In the genomic region with DNA sequence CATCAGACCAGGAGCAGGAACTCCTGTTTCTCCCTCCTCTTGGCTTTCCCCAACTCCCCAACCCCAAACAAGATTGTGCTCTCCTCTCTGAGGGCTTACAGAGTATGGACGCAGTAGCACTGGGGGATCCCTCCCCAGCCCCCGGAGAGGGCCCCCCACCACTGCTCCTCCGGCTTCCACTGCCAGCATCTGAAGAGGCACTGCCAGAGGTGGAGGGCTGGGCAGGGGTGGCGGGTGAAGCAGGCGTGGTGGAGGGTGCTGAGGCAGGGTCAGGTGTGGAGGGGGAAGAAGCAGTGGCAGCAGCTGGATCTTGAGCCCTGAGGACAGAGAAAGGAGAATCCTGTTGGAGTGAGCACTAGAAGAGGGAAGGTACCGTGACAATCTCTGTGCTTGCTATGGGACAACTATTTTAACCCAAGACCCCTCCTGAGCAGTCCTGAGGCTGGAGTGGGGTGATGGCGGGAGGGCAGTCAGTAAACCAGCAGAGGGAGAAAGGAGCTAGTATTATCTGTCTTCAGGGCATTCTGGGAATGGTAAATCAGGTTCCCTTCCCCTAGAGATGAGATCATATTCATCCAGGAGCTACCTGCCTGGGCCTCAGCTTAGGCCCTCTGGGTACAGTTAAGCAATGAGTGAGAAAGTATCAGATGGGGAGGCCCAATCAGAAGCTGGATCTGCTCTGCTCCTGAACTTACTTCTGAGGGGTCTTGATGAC, we compare ENCODE assay signal across 26 cellular contexts. TPM values are rescaled to one million over a fixed set of nuclear protein-coding genes. Genes with fewer than 3 reads are reported as not detected.
A peak's percentile ranks its signal among the peaks of the same experiment; 100 is the strongest.
DNase-seq lines count a peak whose midpoint lies in the region; ATAC-seq and TF ChIP-seq lines count a peak whose summit lies in the region.
"Had no signal": no experiment of that assay in that cellular context is flagged by ENCODE, and none has a peak within 500 bp of the region (broad histone marks: within the 10 kb centered on the region; RNA-seq: fewer than 3 reads in every experiment).

No MANE protein-coding gene starts in this region.

- peaks cover 6% of the 10 kb centered on the region for H3K36me3 Mint-ChIP-seq in activated naive CD4-positive, alpha-beta T cell treated with anti-CD3 and anti-CD28 coated beads, Interleukin-2, amount 50 U/mL, for 24 hours
- H3K36me3 Mint-ChIP-seq in activated naive CD4-positive, alpha-beta T cell treated with anti-CD3 and anti-CD28 coated beads, Interleukin-2, amount 50 U/mL, for 72 hours = peaks cover 0 to 17% of the 10 kb centered on the region in 2 donors
- peaks cover 22% of the 10 kb centered on the region for H3K36me3 Mint-ChIP-seq in WTC11
- H3K36me3 Mint-ChIP-seq in memory B cell = peaks cover 8% of the 10 kb centered on the region
- H3K36me3 Mint-ChIP-seq in stimulated activated naive B cell treated with anti-CD40 and anti-IgM and Interleukin-4, amounts not matched to agents 10 μg/mL and 1 μg/mL and 100 μg/mL, for 72 hours = peaks cover 18 to 20% of the 10 kb centered on the region in 2 donors

- H3K27ac Mint-ChIP-seq in activated naive CD4-positive, alpha-beta T cell treated with anti-CD3 and anti-CD28 coated beads, Interleukin-2, amount 50 U/mL, for 24 hours = no peak overlapping the region
- H3K27ac Mint-ChIP-seq in activated naive CD4-positive, alpha-beta T cell treated with anti-CD3 and anti-CD28 coated beads, Interleukin-2, amount 50 U/mL, for 72 hours = no peak overlapping the region
- H3K27ac Mint-ChIP-seq in WTC11 (peak overlapping the region; percentile 4; the same call in 1 of the 2 replicates), memory B cell (no peak overlapping the region)
- peak overlapping the region; percentile 21 for H3K27ac Mint-ChIP-seq in stimulated activated naive B cell treated with anti-CD40 and anti-IgM and Interleukin-4, amounts not matched to agents 10 μg/mL and 1 μg/mL and 100 μg/mL, for 72 hours

- peak overlapping the region; percentile 36 for H3K4me3 Mint-ChIP-seq in activated naive CD4-positive, alpha-beta T cell treated with anti-CD3 and anti-CD28 coated beads, Interleukin-2, amount 50 U/mL, for 24 hours
- peak overlapping the region; percentile 29 for H3K4me3 Mint-ChIP-seq in WTC11
- peak overlapping the region; percentile 3 for H3K4me3 Mint-ChIP-seq in memory B cell
- no peak overlapping the region for H3K4me3 Mint-ChIP-seq in stimulated activated naive B cell treated with anti-CD40 and anti-IgM and Interleukin-4, amounts not matched to agents 10 μg/mL and 1 μg/mL and 100 μg/mL, for 72 hours
- H3K4me3 Mint-ChIP-seq: effector memory CD8-positive, alpha-beta T cell had no signal

- H3K4me1 Mint-ChIP-seq in activated naive CD4-positive, alpha-beta T cell treated with anti-CD3 and anti-CD28 coated beads, Interleukin-2, amount 50 U/mL, for 24 hours = peaks cover 29% of the 10 kb centered on the region
- H3K4me1 Mint-ChIP-seq in WTC11 (peaks cover 13% of the 10 kb centered on the region), memory B cell (peaks cover 18% of the 10 kb centered on the region)
- H3K4me1 Mint-ChIP-seq in stimulated activated naive B cell treated with anti-CD40 and anti-IgM and Interleukin-4, amounts not matched to agents 10 μg/mL and 1 μg/mL and 100 μg/mL, for 72 hours = peaks cover 11 to 26% of the 10 kb centered on the region in 2 donors

- H3K9me3 Mint-ChIP-seq in activated naive CD4-positive, alpha-beta T cell treated with anti-CD3 and anti-CD28 coated beads, Interleukin-2, amount 50 U/mL, for 24 hours = no peaks in the 10 kb centered on the region
- no peaks in the 10 kb centered on the region for H3K9me3 Mint-ChIP-seq in activated naive CD4-positive, alpha-beta T cell treated with anti-CD3 and anti-CD28 coated beads, Interleukin-2, amount 50 U/mL, for 72 hours
- H3K9me3 Mint-ChIP-seq in WTC11 (no peaks in the 10 kb centered on the region), memory B cell (no peaks in the 10 kb centered on the region)
- H3K9me3 Mint-ChIP-seq in stimulated activated naive B cell treated with anti-CD40 and anti-IgM and Interleukin-4, amounts not matched to agents 10 μg/mL and 1 μg/mL and 100 μg/mL, for 72 hours = no peaks in the 10 kb centered on the region
- H3K9me3 Mint-ChIP-seq: effector memory CD8-positive, alpha-beta T cell had no signal

- no peak for DNase-seq in activated naive CD4-positive, alpha-beta T cell treated with anti-CD3 and anti-CD28 coated beads, Interleukin-2, amount 50 U/mL, for 72 hours (ENCODE audit: low spot score in 2 of 2)
- DNase-seq in WTC11 (ENCODE audit: low spot score) (no peak), memory B cell (ENCODE audit: low spot score in 2 of 2) (no peak), H4 (ENCODE audit: low spot score) (no peak), Peyer's patch (no peak)
- no peak for DNase-seq in stimulated activated naive B cell treated with anti-CD40 and anti-IgM and Interleukin-4, amounts not matched to agents 10 μg/mL and 1 μg/mL and 100 μg/mL, for 72 hours
- DNase-seq: activated CD4-positive, alpha-beta T cell treated with anti-CD3 and anti-CD28 coated beads for 4 hours; activated gamma-delta T cell treated with Interleukin-2 at 50 U/mL for 16 hours; aorta; cerebellar nuclear complex; DMS 273 treated with DMSO at 0.1 percent for 48 hours; effector memory CD8-positive, alpha-beta T cell; left cardiac atrium; MG63; NCI-H1694; NCI-H748 treated with DMSO at 0.1 percent for 48 hours; spleen; stimulated activated CD4-positive, alpha-beta T cell treated with anti-CD3 and anti-CD28 coated beads, Interleukin-4, amount 100 ng/mL, for 4 hours; SW 1271 had no signal

- H3K4me1 ChIP-seq in Peyer's patch = peaks cover 0 to 21% (median 5%) of the 10 kb centered on the region in 4 donors

- no peak overlapping the region for H3K4me3 ChIP-seq in Peyer's patch
- H3K4me3 ChIP-seq: A549, MG63, spleen had no signal

- no peaks in the 10 kb centered on the region for H3K9me3 ChIP-seq in Peyer's patch
- H3K9me3 ChIP-seq: A549, MG63, spleen had no signal

- no peaks in the 10 kb centered on the region for H3K27me3 Mint-ChIP-seq in activated naive CD4-positive, alpha-beta T cell treated with anti-CD3 and anti-CD28 coated beads, Interleukin-2, amount 50 U/mL, for 24 hours
- no peaks in the 10 kb centered on the region for H3K27me3 Mint-ChIP-seq in WTC11 (ENCODE audit: low read depth)
- H3K27me3 Mint-ChIP-seq in memory B cell = no peaks in the 10 kb centered on the region
- no peaks in the 10 kb centered on the region for H3K27me3 Mint-ChIP-seq in stimulated activated naive B cell treated with anti-CD40 and anti-IgM and Interleukin-4, amounts not matched to agents 10 μg/mL and 1 μg/mL and 100 μg/mL, for 72 hours
- H3K27me3 Mint-ChIP-seq: effector memory CD8-positive, alpha-beta T cell had no signal

- TF ChIP-seq POLR2A in Peyer's patch (IDR thresholded peaks at IDR 0.05) = no peak

- no peak for TF ChIP-seq CTCF in WTC11 (IDR thresholded peaks at IDR 0.05)
- TF ChIP-seq CTCF in Peyer's patch (IDR thresholded peaks at IDR 0.05) = no peak

- H3K36me3 ChIP-seq in Peyer's patch = peaks cover 0 to 14% (median 0%) of the 10 kb centered on the region in 3 donors

- CTCF ChIA-PET in WTC11 (lab: Charles Lee) = interaction anchor here (0.9 to 7.0 kb wide), 9 partner anchors 12 to 79 kb away, joined by 3 to 52 read pairs (median 3); partner anchors contain the start of gene MEX3A

- ATAC-seq in activated naive CD4-positive, alpha-beta T cell treated with anti-CD3 and anti-CD28 coated beads, Interleukin-2, amount 50 U/mL, for 72 hours = no peak
- ATAC-seq in WTC11 (no peak), memory B cell (ENCODE audit: low read depth) (no peak), HG03457 (IDR thresholded peaks at IDR 0.05; ENCODE audit: unreplicated experiment) (no peak)
- ATAC-seq in stimulated activated naive B cell treated with anti-CD40 and anti-IgM and Interleukin-4, amounts not matched to agents 10 μg/mL and 1 μg/mL and 100 μg/mL, for 72 hours (replicated peaks) = no peak
- ATAC-seq: A549; effector memory CD8-positive, alpha-beta T cell; left cardiac atrium had no signal

- POLR2A ChIA-PET in WTC11 (lab: Charles Lee) = no interaction called here

- H3K27me3 ChIP-seq in Peyer's patch = no peaks in the 10 kb centered on the region
- H3K27me3 ChIP-seq: MG63, spleen had no signal

- H3K27ac ChIP-seq in Peyer's patch = no peak overlapping the region
- H3K27ac ChIP-seq: A549, C4-2B, spleen had no signal

RNA-seq across cellular contexts. Expression of gene UBQLN4, which starts 2.4 kb away (rescaled TPM):
- 10 to 100 TPM; 31.3 to 32.2 TPM for total RNA-seq in activated naive CD4-positive, alpha-beta T cell treated with anti-CD3 and anti-CD28 coated beads, Interleukin-2, amount 50 U/mL, for 72 hours
- total RNA-seq in WTC11 (2021) = 35.0 to 37.3 TPM (median 36.3 TPM) in 3 replicates
- total RNA-seq in H4 (2014; rRNA removed; shearing (Covaris generic)) = 23.0 and 24.4 TPM in 2 replicates
- total RNA-seq in Peyer's patch = 10 to 100 TPM; 16.3 to 22.5 (median 21.4) TPM

RNA-seq across cellular contexts. Expression of gene LAMTOR2, which starts 3.4 kb away (rescaled TPM):
- 10 to 100 TPM; 36.0 to 51.7 TPM for total RNA-seq in activated naive CD4-positive, alpha-beta T cell treated with anti-CD3 and anti-CD28 coated beads, Interleukin-2, amount 50 U/mL, for 72 hours
- total RNA-seq in WTC11 (2021) (62.4 to 75.7 TPM (median 73.8 TPM) in 3 replicates), Peyer's patch (10 to 100 TPM; 40.4 to 75.5 (median 54.1) TPM)
- 66.7 and 84.8 TPM in 2 replicates for total RNA-seq in H4 (2014; rRNA removed; shearing (Covaris generic))

RNA-seq across cellular contexts. Expression of gene RAB25, which starts 9.8 kb away (rescaled TPM):
- total RNA-seq in activated naive CD4-positive, alpha-beta T cell treated with anti-CD3 and anti-CD28 coated beads, Interleukin-2, amount 50 U/mL, for 72 hours = under 1 TPM; 0.36 to 0.89 TPM
- 61.9 to 82.8 TPM (median 82.5 TPM) in 3 replicates for total RNA-seq in WTC11 (2021)
- 0.19 TPM in 1 of 2 replicates, not detected in the other for total RNA-seq in H4 (2014; rRNA removed; shearing (Covaris generic))
- total RNA-seq in Peyer's patch = 100 to 1,000 TPM in 3 of 4 donors, 10 to 100 TPM in 1; 96.6 to 188 (median 146) TPM
- total RNA-seq: aorta, fibroblast of lung, left cardiac atrium, Right ventricle myocardium superior, subcutaneous adipose tissue had no signal

RNA-seq across cellular contexts. Expression of gene SSR2, which starts 30.4 kb away (rescaled TPM):
- total RNA-seq in activated naive CD4-positive, alpha-beta T cell treated with anti-CD3 and anti-CD28 coated beads, Interleukin-2, amount 50 U/mL, for 72 hours = 100 to 1,000 TPM; 178 TPM
- total RNA-seq in WTC11 (2021) (172 to 175 TPM (median 174 TPM) in 3 replicates), Peyer's patch (100 to 1,000 TPM; 133 to 269 (median 202) TPM)
- 874 and 1,103 TPM in 2 replicates for total RNA-seq in H4 (2014; rRNA removed; shearing (Covaris generic))

RNA-seq across cellular contexts. Expression of gene MEX3A, which starts 31.1 kb away (rescaled TPM):
- total RNA-seq in activated naive CD4-positive, alpha-beta T cell treated with anti-CD3 and anti-CD28 coated beads, Interleukin-2, amount 50 U/mL, for 72 hours = under 1 TPM; 0.16 to 0.49 TPM
- total RNA-seq in WTC11 (2021) (66.3 to 79.1 TPM (median 70.6 TPM) in 3 replicates), Peyer's patch (1 to 10 TPM in 1 of 4 donors, under 1 TPM in 1, not detected in 2; 0.80 to 2.1 TPM)
- total RNA-seq in H4 (2014; rRNA removed; shearing (Covaris generic)) = 2.8 and 4.5 TPM in 2 replicates

Comparison
In these comparisons a context has a peak if more than half of its experiments do, and no peak if none do; other contexts are left out.
1. H3K27ac Mint-ChIP-seq: peak in WTC11 (single experiment) and stimulated activated naive B cell treated with anti-CD40 and anti-IgM and Interleukin-4, amounts not matched to agents 10 μg/mL and 1 μg/mL and 100 μg/mL, for 72 hours (single experiment); none in activated naive CD4-positive, alpha-beta T cell treated with anti-CD3 and anti-CD28 coated beads, Interleukin-2, amount 50 U/mL, for 24 hours (single experiment), activated naive CD4-positive, alpha-beta T cell treated with anti-CD3 and anti-CD28 coated beads, Interleukin-2, amount 50 U/mL, for 72 hours (0 of 2) and memory B cell (single experiment).
2. H3K4me3 Mint-ChIP-seq: peak in activated naive CD4-positive, alpha-beta T cell treated with anti-CD3 and anti-CD28 coated beads, Interleukin-2, amount 50 U/mL, for 24 hours (single experiment), WTC11 (single experiment) and memory B cell (single experiment); none in stimulated activated naive B cell treated with anti-CD40 and anti-IgM and Interleukin-4, amounts not matched to agents 10 μg/mL and 1 μg/mL and 100 μg/mL, for 72 hours (0 of 2).
3. RNA of gene RAB25, which starts 9.8 kb away (total RNA-seq): 96.6 to 188 TPM in Peyer's patch and 61.9 to 82.8 TPM in WTC11; 0.36 to 0.89 TPM in activated naive CD4-positive, alpha-beta T cell treated with anti-CD3 and anti-CD28 coated beads, Interleukin-2, amount 50 U/mL, for 72 hours and 0.19 TPM in H4; every median in the first group is over 10 times any median in the second.